Comparison of ENCODE assay signal across 21 cellular contexts in genomic region chr17:42920922-42921321, GRCh38. TPM values are rescaled to one million over a fixed set of nuclear protein-coding genes. Genes with fewer than 3 reads are reported as not detected.
A peak's percentile ranks its signal among the peaks of the same experiment; 100 is the strongest.
DNase-seq lines count a peak whose midpoint lies in the region; ATAC-seq and TF ChIP-seq lines count a peak whose summit lies in the region.
"Had no signal": no experiment of that assay in that cellular context is flagged by ENCODE, and none has a peak within 500 bp of the region (broad histone marks: within the 10 kb centered on the region; RNA-seq: fewer than 3 reads in every experiment).

No MANE protein-coding gene starts in this region.

- DNase-seq in NCI-H1105 treated with DMSO at 0.1 percent for 48 hours (lab: John Stamatoyannopoulos, UW) (peak; percentile 22), NCI-H1105 (lab: John Stamatoyannopoulos, UW) (no peak), NCI-H748 treated with DMSO at 0.1 percent for 48 hours (lab: John Stamatoyannopoulos, UW) (peak; percentile 93), glomerular endothelial cell (ENCODE audit: extremely low read depth, low read depth, low spot score) (peak; percentile 94), gastrocnemius medialis (no peak), occipital lobe (lab: John Stamatoyannopoulos, UW) (no peak), MG63 (no peak)
- DNase-seq in stimulated activated effector memory CD8-positive, alpha-beta T cell treated with anti-CD3 and anti-CD28 coated beads, Interleukin-12 subunit alpha, Interleukin-12 subunit beta, amount 100 ng/mL, for 72 hours (ENCODE audit: low spot score in 2 of 2): no peak
- DNase-seq: 8988T; activated CD8-positive, alpha-beta memory T cell treated with anti-CD3 and anti-CD28 coated beads for 24 hours; NCI-H187 treated with DMSO at 0.1 percent for 48 hours; nephron progenitor cell; right lobe of liver; stimulated activated CD4-positive, alpha-beta T cell treated with anti-CD3 and anti-CD28 coated beads, Interleukin-4, amount 100 ng/mL, for 24 hours had no signal

- in situ Hi-C loops in gastrocnemius medialis (cut with MboI; ENCODE audit: low sequenced_read_pairs in 4 of 4): loop anchor here in 1 of 4 donors (10.0 kb wide), 1 partner anchor 76 kb away; the partner anchor contains the start of gene AOC2

- no peaks in the 10 kb centered on the region for H3K36me3 Mint-ChIP-seq in stimulated activated effector memory CD8-positive, alpha-beta T cell treated with anti-CD3 and anti-CD28 coated beads, Interleukin-12 subunit alpha, Interleukin-12 subunit beta, amount 100 ng/mL, for 72 hours
- H3K36me3 Mint-ChIP-seq: CD14-positive monocyte had no signal

- ATAC-seq in gastrocnemius medialis: peak; percentile 62 to 70
- ATAC-seq in stimulated activated effector memory CD8-positive, alpha-beta T cell treated with anti-CD3 and anti-CD28 coated beads, Interleukin-12 subunit alpha, Interleukin-12 subunit beta, amount 100 ng/mL, for 72 hours: no peak
- ATAC-seq: SK-N-SH treated with all-trans-retinoic acid at 6 μM for 48 hours had no signal

- peak overlapping the region in 3 of 4 donors; percentile 24 to 46 (median 44) for H3K27ac ChIP-seq in gastrocnemius medialis
- H3K27ac ChIP-seq: right lobe of liver had no signal

- H3K4me3 ChIP-seq in gastrocnemius medialis: no peak overlapping the region
- H3K4me3 ChIP-seq in MG63: no peak overlapping the region
- H3K4me3 ChIP-seq: coronary artery, right lobe of liver had no signal

- no peaks in the 10 kb centered on the region for H3K4me1 Mint-ChIP-seq in stimulated activated effector memory CD8-positive, alpha-beta T cell treated with anti-CD3 and anti-CD28 coated beads, Interleukin-12 subunit alpha, Interleukin-12 subunit beta, amount 100 ng/mL, for 72 hours
- H3K4me1 Mint-ChIP-seq: IgD-negative memory B cell had no signal

- intact Hi-C loops in gastrocnemius medialis (cut with DNase I; ENCODE audit: low total_unique reads): no loop called here

- H3K9me3 ChIP-seq in gastrocnemius medialis: no peaks in the 10 kb centered on the region
- H3K9me3 ChIP-seq in MG63: no peaks in the 10 kb centered on the region
- H3K9me3 ChIP-seq: right lobe of liver had no signal

- no peak for TF ChIP-seq POLR2A in gastrocnemius medialis (IDR thresholded peaks at IDR 0.05)

- H3K4me1 ChIP-seq in gastrocnemius medialis: no peaks in the 10 kb centered on the region

- no peaks in the 10 kb centered on the region for H3K27me3 ChIP-seq in gastrocnemius medialis
- H3K27me3 ChIP-seq in MG63: no peaks in the 10 kb centered on the region
- H3K27me3 ChIP-seq: right lobe of liver had no signal

- no peak overlapping the region for H3K4me3 Mint-ChIP-seq in stimulated activated effector memory CD8-positive, alpha-beta T cell treated with anti-CD3 and anti-CD28 coated beads, Interleukin-12 subunit alpha, Interleukin-12 subunit beta, amount 100 ng/mL, for 72 hours
- H3K4me3 Mint-ChIP-seq: CD14-positive monocyte, IgD-negative memory B cell, nephron progenitor cell had no signal

- TF ChIP-seq CTCF in gastrocnemius medialis (IDR thresholded peaks at IDR 0.05 in 4 of 5, conservative IDR thresholded peaks at IDR 0.05 in 1 of 5): no peak

- no peak overlapping the region for H3K27ac Mint-ChIP-seq in stimulated activated effector memory CD8-positive, alpha-beta T cell treated with anti-CD3 and anti-CD28 coated beads, Interleukin-12 subunit alpha, Interleukin-12 subunit beta, amount 100 ng/mL, for 72 hours
- H3K27ac Mint-ChIP-seq: activated T-helper 2 cell treated with anti-CD3 and anti-CD28 coated beads, Interferon-gamma antibody, Interleukin-2, Interleukin-4, amounts not matched to agents 10 μg/mL and 5 μg/mL and 100 μg/mL, durations not matched to agents 14 hours and 24 hours and 36 hours; CD14-positive monocyte; IgD-negative memory B cell; nephron progenitor cell had no signal

- no peaks in the 10 kb centered on the region for H3K9me3 Mint-ChIP-seq in stimulated activated effector memory CD8-positive, alpha-beta T cell treated with anti-CD3 and anti-CD28 coated beads, Interleukin-12 subunit alpha, Interleukin-12 subunit beta, amount 100 ng/mL, for 72 hours
- H3K9me3 Mint-ChIP-seq: activated T-helper 2 cell treated with anti-CD3 and anti-CD28 coated beads, Interferon-gamma antibody, Interleukin-2, Interleukin-4, amounts not matched to agents 10 μg/mL and 5 μg/mL and 100 μg/mL, durations not matched to agents 14 hours and 24 hours and 36 hours; IgD-negative memory B cell had no signal

- H3K36me3 ChIP-seq in gastrocnemius medialis: no peaks in the 10 kb centered on the region
- no peaks in the 10 kb centered on the region for H3K36me3 ChIP-seq in MG63
- H3K36me3 ChIP-seq: right lobe of liver had no signal

RNA-seq across cellular contexts. Expression of gene G6PC1, which starts 20.3 kb away (rescaled TPM):
- not detected in 2 replicates for total RNA-seq in glomerular endothelial cell
- under 1 TPM in 2 of 4 donors, not detected in 2; 0.36 to 0.47 TPM for total RNA-seq in gastrocnemius medialis
- not detected for total RNA-seq in occipital lobe
- not detected in 2 replicates for total RNA-seq in MG63 (2014; rRNA removed; shearing (Covaris generic); ENCODE audit: low replicate concordance)
- total RNA-seq: activated T-helper 2 cell treated with anti-CD3 and anti-CD28 coated beads, Interferon-gamma antibody, Interleukin-2, Interleukin-4, amounts not matched to agents 10 μg/mL and 5 μg/mL and 100 μg/mL, durations not matched to agents 14 hours and 24 hours and 36 hours; lower leg skin; urinary bladder had no signal

RNA-seq across cellular contexts. Expression of gene AARSD1, which starts 43.3 kb away (rescaled TPM):
- 20.1 and 34.1 TPM in 2 replicates for total RNA-seq in glomerular endothelial cell
- total RNA-seq in gastrocnemius medialis: 10 to 100 TPM; 21.4 to 30.1 (median 26.5) TPM
- 26.8 TPM for total RNA-seq in occipital lobe
- 41.7 and 47.0 TPM in 2 replicates for total RNA-seq in MG63 (2014; rRNA removed; shearing (Covaris generic); ENCODE audit: low replicate concordance)

RNA-seq across cellular contexts. Expression of gene PTGES3L, which starts 59.0 kb away (rescaled TPM):
- total RNA-seq in glomerular endothelial cell (2.4 and 3.2 TPM in 2 replicates), gastrocnemius medialis (10 to 100 TPM; 29.1 to 68.3 (median 31.0) TPM), occipital lobe (1.2 TPM)
- not detected in 2 replicates for total RNA-seq in MG63 (2014; rRNA removed; shearing (Covaris generic); ENCODE audit: low replicate concordance)
- total RNA-seq: right lobe of liver had no signal

RNA-seq across cellular contexts. Expression of gene RUNDC1, which starts 59.4 kb away (rescaled TPM):
- total RNA-seq in glomerular endothelial cell: 8.3 and 13.5 TPM in 2 replicates
- 10 to 100 TPM; 13.8 to 19.8 (median 16.4) TPM for total RNA-seq in gastrocnemius medialis
- total RNA-seq in occipital lobe: 13.3 TPM
- total RNA-seq in MG63 (2014; rRNA removed; shearing (Covaris generic); ENCODE audit: low replicate concordance): 3.8 and 5.1 TPM in 2 replicates

Comparison
In these comparisons a context has a peak if more than half of its experiments do, and no peak if none do; other contexts are left out.
1. DNase-seq: peak in NCI-H1105 treated with DMSO at 0.1 percent for 48 hours (single experiment), NCI-H748 treated with DMSO at 0.1 percent for 48 hours (single experiment) and glomerular endothelial cell (single experiment); none in NCI-H1105 (single experiment), gastrocnemius medialis (0 of 2), stimulated activated effector memory CD8-positive, alpha-beta T cell treated with anti-CD3 and anti-CD28 coated beads, Interleukin-12 subunit alpha, Interleukin-12 subunit beta, amount 100 ng/mL, for 72 hours (0 of 2), occipital lobe (single experiment) and MG63 (single experiment).